ENCODE assay signal across 19 cellular contexts in genomic region chr4:123749408-123749807, GRCh38.
DNase-seq lines count a peak whose midpoint lies in the region; ATAC-seq and TF ChIP-seq lines count a peak whose summit lies in the region.
"Had no signal": no experiment of that assay in that cellular context is flagged by ENCODE, and none has a peak within 500 bp of the region (broad histone marks: within the 10 kb centered on the region; RNA-seq: fewer than 3 reads in every experiment).

No MANE protein-coding gene starts in this region.

- H3K9me3 ChIP-seq in SK-N-SH, result no peaks in the 10 kb centered on the region
- H3K9me3 ChIP-seq in upper lobe of right lung, result no peaks in the 10 kb centered on the region
- H3K9me3 ChIP-seq: pancreas, transverse colon had no signal

- WGBS in SK-N-SH (ENCODE audit: low lambda C conversion rate), result 89% methylated on average over 7 of the region's 7 CpGs

- H3K9ac ChIP-seq in SK-N-SH, result no peak overlapping the region

- DNase-seq in SK-N-SH, result no peak
- peak; percentile 45 for DNase-seq in left cardiac atrium
- DNase-seq in mesothelial cell of epicardium (ENCODE audit: low spot score in 2 of 2, unreplicated experiment in 2 of 2), result no peak
- no peak for DNase-seq in upper lobe of right lung
- DNase-seq in NCI-H748 (lab: John Stamatoyannopoulos, UW; ENCODE audit: unreplicated experiment), result no peak
- DNase-seq in activated effector memory CD4-positive, alpha-beta T cell treated with anti-CD3 and anti-CD28 coated beads, Interleukin-2, amount 50 U/mL, for 16 hours, result no peak
- DNase-seq: 8988T; activated CD8-positive, alpha-beta T cell treated with anti-CD3 and anti-CD28 coated beads for 36 hours; activated naive CD8-positive, alpha-beta T cell treated with anti-CD3 and anti-CD28 coated beads, Interleukin-2, amount 50 U/mL, for 24 hours; C1 segment of cervical spinal cord; effector memory CD4-positive, alpha-beta T cell; hippocampal formation; NCI-H1105 treated with DMSO at 0.1 percent for 48 hours; pancreas; stimulated activated CD4-positive, alpha-beta T cell treated with anti-CD3 and anti-CD28 coated beads, Interleukin-12 subunit alpha, Interleukin-12 subunit beta, amount 100 ng/mL, for 4 hours; transverse colon had no signal

- H3K27ac Mint-ChIP-seq in mesothelial cell of epicardium, result peak overlapping the region; percentile 71
- H3K27ac Mint-ChIP-seq: activated CD8-positive, alpha-beta T cell treated with anti-CD3 and anti-CD28 coated beads for 36 hours; activated naive CD8-positive, alpha-beta T cell treated with anti-CD3 and anti-CD28 coated beads, Interleukin-2, amount 50 U/mL, for 24 hours had no signal

- no peak for TF ChIP-seq RAD21 in SK-N-SH (IDR thresholded peaks at IDR 0.05; ENCODE audit: low read length)

- H3K79me2 ChIP-seq in SK-N-SH (ENCODE audit: insufficient read depth), result no peaks in the 10 kb centered on the region

- no peaks in the 10 kb centered on the region for H3K27me3 Mint-ChIP-seq in mesothelial cell of epicardium (ENCODE audit: low read depth)

- no peaks in the 10 kb centered on the region for H3K9me3 Mint-ChIP-seq in mesothelial cell of epicardium
- H3K9me3 Mint-ChIP-seq: activated CD8-positive, alpha-beta T cell treated with anti-CD3 and anti-CD28 coated beads for 36 hours; activated naive CD8-positive, alpha-beta T cell treated with anti-CD3 and anti-CD28 coated beads, Interleukin-2, amount 50 U/mL, for 24 hours had no signal

- H3K27ac ChIP-seq in SK-N-SH (ENCODE audit: low read depth in 2 of 2, low read length in 1 of 2) (no peak overlapping the region), upper lobe of right lung (peak overlapping the region; percentile 12)
- H3K27ac ChIP-seq: pancreas, transverse colon had no signal

- TF ChIP-seq EP300 in SK-N-SH (IDR thresholded peaks at IDR 0.05; ENCODE audit: borderline replicate concordance in 1 of 2, low read depth in 1 of 2, low read length in 1 of 2), result no peak

- peaks cover 39% of the 10 kb centered on the region for H3K4me1 Mint-ChIP-seq in mesothelial cell of epicardium
- H3K4me1 Mint-ChIP-seq: activated naive CD8-positive, alpha-beta T cell treated with anti-CD3 and anti-CD28 coated beads, Interleukin-2, amount 50 U/mL, for 24 hours had no signal

- no peak overlapping the region for H3K4me2 ChIP-seq in SK-N-SH

- H3K4me1 ChIP-seq in SK-N-SH (ENCODE audit: control insufficient read depth in 1 of 2, insufficient read depth in 2 of 2, low read depth in 1 of 2, low read length in 1 of 2) (peaks cover 4 to 6% of the 10 kb centered on the region in 2 experiments; a peak in 3 of 4 replicates), upper lobe of right lung (peaks cover 21% of the 10 kb centered on the region)

- H3F3A ChIP-seq in SK-N-SH (replicated peaks; ENCODE audit: insufficient read depth), result no peaks in the 10 kb centered on the region

- H2AFZ ChIP-seq in SK-N-SH (ENCODE audit: low read depth), result 0 out of 2 replicates have a peak overlapping the region, but pooled peaks have one; percentile 19

- CTCF ChIA-PET in SK-N-SH (lab: Yijun Ruan, JAX), result interaction anchor here (0.7 kb wide), 1 partner anchor 1018 kb away, joined by 3 read pairs; no protein-coding TSS in a partner anchor

- H3K36me3 ChIP-seq in SK-N-SH (replicated peaks in 1 of 2; ENCODE audit: control insufficient read depth in 1 of 2, insufficient read depth in 2 of 2, low read length in 1 of 2), result no peaks in the 10 kb centered on the region
- H3K36me3 ChIP-seq in upper lobe of right lung, result no peaks in the 10 kb centered on the region
- H3K36me3 ChIP-seq: cardiac muscle cell, pancreas, transverse colon had no signal

- H3K4me3 ChIP-seq in SK-N-SH (ENCODE audit: low read depth in 2 of 2, low read length in 1 of 2) (no peak overlapping the region), upper lobe of right lung (no peak overlapping the region)
- H3K4me3 ChIP-seq: cardiac muscle cell, pancreas, transverse colon had no signal

- no peak overlapping the region for H3K4me3 Mint-ChIP-seq in mesothelial cell of epicardium
- H3K4me3 Mint-ChIP-seq: activated CD8-positive, alpha-beta T cell treated with anti-CD3 and anti-CD28 coated beads for 36 hours; activated naive CD8-positive, alpha-beta T cell treated with anti-CD3 and anti-CD28 coated beads, Interleukin-2, amount 50 U/mL, for 24 hours had no signal

- no peaks in the 10 kb centered on the region for H3K9me2 ChIP-seq in SK-N-SH

- TF ChIP-seq CTCF in SK-N-SH (IDR thresholded peaks at IDR 0.05), result no peak
- no peak for TF ChIP-seq CTCF in mesothelial cell of epicardium (IDR thresholded peaks at IDR 0.05; ENCODE audit: unreplicated experiment)
- no peak for TF ChIP-seq CTCF in upper lobe of right lung (IDR thresholded peaks at IDR 0.05)

- no peak for ATAC-seq in SK-N-SH treated with all-trans-retinoic acid at 6 μM for 48 hours
- ATAC-seq in left cardiac atrium, result peak; percentile 53 to 88
- ATAC-seq in upper lobe of right lung, result peak; percentile 27
- no peak for ATAC-seq in GM21717 (IDR thresholded peaks at IDR 0.05; ENCODE audit: unreplicated experiment)
- ATAC-seq: activated CD8-positive, alpha-beta T cell treated with anti-CD3 and anti-CD28 coated beads for 36 hours; activated naive CD8-positive, alpha-beta T cell treated with anti-CD3 and anti-CD28 coated beads, Interleukin-2, amount 50 U/mL, for 24 hours had no signal

- no peaks in the 10 kb centered on the region for H3K36me3 Mint-ChIP-seq in mesothelial cell of epicardium

- H4K20me1 ChIP-seq in SK-N-SH (ENCODE audit: insufficient read depth), result no peaks in the 10 kb centered on the region

- intact Hi-C loops in left cardiac atrium (cut with DNase I), result no loop called here
- intact Hi-C loops in upper lobe of right lung (cut with DNase I), result no loop called here

- POLR2A ChIA-PET in SK-N-SH (lab: Yijun Ruan, JAX), result no interaction called here

- no peaks in the 10 kb centered on the region for H3K27me3 ChIP-seq in SK-N-SH (ENCODE audit: insufficient read depth)
- H3K27me3 ChIP-seq in upper lobe of right lung, result no peaks in the 10 kb centered on the region
- H3K27me3 ChIP-seq: cardiac muscle cell, pancreas, transverse colon had no signal

TF ChIP-seq in SK-N-SH, 30 proteins besides CTCF, POLR2A, EP300 and RAD21:
- TF ChIP-seq TAF1 (IDR thresholded peaks at IDR 0.05; ENCODE audit: borderline replicate concordance, low read depth, low read length), result no peak
- TF ChIP-seq, protein P1, sequence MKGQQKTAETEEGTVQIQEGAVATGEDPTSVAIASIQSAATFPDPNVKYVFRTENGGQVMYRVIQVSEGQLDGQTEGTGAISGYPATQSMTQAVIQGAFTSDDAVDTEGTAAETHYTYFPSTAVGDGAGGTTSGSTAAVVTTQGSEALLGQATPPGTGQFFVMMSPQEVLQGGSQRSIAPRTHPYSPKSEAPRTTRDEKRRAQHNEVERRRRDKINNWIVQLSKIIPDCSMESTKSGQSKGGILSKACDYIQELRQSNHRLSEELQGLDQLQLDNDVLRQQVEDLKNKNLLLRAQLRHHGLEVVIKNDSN (IDR thresholded peaks at IDR 0.05; ENCODE audit: borderline replicate concordance, low read depth), result no peak
- no peak for TF ChIP-seq MEF2A (IDR thresholded peaks at IDR 0.05; ENCODE audit: borderline replicate concordance, low read depth)
- no peak for TF ChIP-seq RCOR1 (IDR thresholded peaks at IDR 0.05; ENCODE audit: low read length)
- no peak for TF ChIP-seq FOXM1 (IDR thresholded peaks at IDR 0.05; ENCODE audit: low read depth)
- no peak for TF ChIP-seq JUND (IDR thresholded peaks at IDR 0.05)

TF ChIP-seq in SK-N-SH treated with all-trans-retinoic acid at 6 μM for 48 hours, 23 proteins besides CTCF, POLR2A, EP300 and RAD21 (continues in another document):
- TF ChIP-seq, protein P2, sequence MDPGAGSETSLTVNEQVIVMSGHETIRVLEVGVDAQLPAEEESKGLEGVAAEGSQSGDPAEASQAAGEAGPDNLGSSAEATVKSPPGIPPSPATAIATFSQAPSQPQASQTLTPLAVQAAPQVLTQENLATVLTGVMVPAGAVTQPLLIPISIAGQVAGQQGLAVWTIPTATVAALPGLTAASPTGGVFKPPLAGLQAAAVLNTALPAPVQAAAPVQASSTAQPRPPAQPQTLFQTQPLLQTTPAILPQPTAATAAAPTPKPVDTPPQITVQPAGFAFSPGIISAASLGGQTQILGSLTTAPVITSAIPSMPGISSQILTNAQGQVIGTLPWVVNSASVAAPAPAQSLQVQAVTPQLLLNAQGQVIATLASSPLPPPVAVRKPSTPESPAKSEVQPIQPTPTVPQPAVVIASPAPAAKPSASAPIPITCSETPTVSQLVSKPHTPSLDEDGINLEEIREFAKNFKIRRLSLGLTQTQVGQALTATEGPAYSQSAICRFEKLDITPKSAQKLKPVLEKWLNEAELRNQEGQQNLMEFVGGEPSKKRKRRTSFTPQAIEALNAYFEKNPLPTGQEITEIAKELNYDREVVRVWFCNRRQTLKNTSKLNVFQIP (CRISPR knock-in tag; IDR thresholded peaks at IDR 0.05; ENCODE audit: borderline replicate concordance, low read depth), result no peak
- TF ChIP-seq TSHZ2 (CRISPR knock-in tag; IDR thresholded peaks at IDR 0.05) (no peak), PPARA (CRISPR knock-in tag; IDR thresholded peaks at IDR 0.05; ENCODE audit: borderline replicate concordance) (no peak), TOX (CRISPR knock-in tag; IDR thresholded peaks at IDR 0.05; ENCODE audit: borderline replicate concordance) (no peak), ESRRG (CRISPR knock-in tag; IDR thresholded peaks at IDR 0.05) (no peak), RARB (CRISPR knock-in tag; IDR thresholded peaks at IDR 0.05) (no peak), ZNF70 (CRISPR knock-in tag; IDR thresholded peaks at IDR 0.05) (no peak)

Comparison
In these comparisons a context has a peak if more than half of its experiments do, and no peak if none do; other contexts are left out.
1. ATAC-seq: peak in left cardiac atrium (2 of 2) and upper lobe of right lung (single experiment); none in SK-N-SH treated with all-trans-retinoic acid at 6 μM for 48 hours (single experiment) and GM21717 (single experiment).